20 cellular contexts compared by ENCODE assay signal in the genomic region with DNA sequence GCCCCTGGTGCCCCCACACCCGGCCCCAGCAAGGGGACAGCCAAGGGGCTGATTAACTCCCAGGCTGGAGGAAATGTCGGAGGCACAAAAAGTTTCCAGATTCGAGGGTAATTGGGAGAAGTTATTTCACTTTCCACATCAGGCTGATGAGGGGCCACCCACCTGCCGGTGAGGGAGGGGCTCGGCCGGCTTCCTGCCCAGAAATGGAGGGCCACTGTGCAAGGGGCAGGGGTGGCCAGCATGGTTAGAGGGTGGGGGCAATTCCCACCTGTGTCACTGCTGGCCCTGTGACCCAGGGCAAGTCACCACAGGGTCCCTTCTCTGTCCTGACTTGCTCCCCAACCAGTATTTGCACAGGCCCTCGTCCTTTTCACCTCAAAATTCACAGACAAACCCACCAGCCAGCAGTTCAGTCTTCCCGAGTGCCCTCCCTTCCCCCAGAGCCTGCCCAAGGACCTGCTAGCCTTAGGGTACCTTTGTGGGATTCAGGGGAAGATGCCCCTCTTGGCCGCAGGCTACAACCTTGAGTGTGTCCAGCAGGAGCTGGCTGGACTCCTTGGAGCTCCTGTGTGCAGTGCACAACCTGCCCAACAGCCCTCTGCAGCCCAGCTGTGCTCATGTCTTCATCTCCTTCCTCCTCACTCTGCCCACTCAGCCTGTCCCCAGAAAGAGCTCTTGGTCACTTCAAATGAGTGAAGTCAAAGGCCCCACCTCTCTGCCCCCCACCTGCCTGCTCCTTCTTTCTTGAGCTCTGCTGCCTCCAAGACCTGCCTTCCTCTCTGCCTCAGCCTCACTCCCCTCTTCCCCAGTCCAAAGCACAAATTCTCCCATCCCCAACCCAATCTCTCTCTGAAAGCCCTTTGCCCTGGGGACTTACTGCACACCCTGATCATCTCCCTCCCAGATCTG.
DNase-seq lines count a peak whose midpoint lies in the region; ATAC-seq, FAIRE-seq and TF ChIP-seq lines count a peak whose summit lies in the region.
"Had no signal": no experiment of that assay in that cellular context is flagged by ENCODE, and none has a peak within 500 bp of the region (broad histone marks: within the 10 kb centered on the region; RNA-seq: fewer than 3 reads in every experiment).

No MANE protein-coding gene starts in this region.

- no peak overlapping the region for H3K18ac ChIP-seq in H1 (ENCODE audit: extremely low read depth, low read length)

- no peak for FAIRE-seq in H1 (lab: Jason Lieb, UNC)
- FAIRE-seq: GM12891, GM19239, HepG2 had no signal

- H2BK20ac ChIP-seq in H1 (ENCODE audit: low read length) = no peak overlapping the region

- TF ChIP-seq CTCF in SK-N-SH (IDR thresholded peaks at IDR 0.05) (no peak), GM13977 (IDR thresholded peaks at IDR 0.05; ENCODE audit: extremely low read depth, insufficient read depth, missing control alignments) (no peak), H1 (IDR thresholded peaks at IDR 0.05; ENCODE audit: control extremely low read depth in 1 of 3, insufficient read depth in 1 of 3, low read depth in 1 of 3, low read length in 3 of 3) (no peak), sigmoid colon (IDR thresholded peaks at IDR 0.05) (no peak)

- no peak overlapping the region for H2BK120ac ChIP-seq in H1 (replicated peaks; ENCODE audit: low read depth, low read length)

- TF ChIP-seq EP300 in SK-N-SH (IDR thresholded peaks at IDR 0.05; ENCODE audit: borderline replicate concordance in 1 of 2, low read depth in 1 of 2, low read length in 1 of 2) (no peak), H1 (IDR thresholded peaks at IDR 0.05; ENCODE audit: borderline replicate concordance in 1 of 2, low read depth in 2 of 2, low read length in 2 of 2) (no peak), sigmoid colon (IDR thresholded peaks at IDR 0.05) (no peak)

- H3K56ac ChIP-seq in H1 (replicated peaks; ENCODE audit: insufficient read length, low read depth, low read length) = no peak overlapping the region

- no peak overlapping the region for H2AFZ ChIP-seq in SK-N-SH (ENCODE audit: low read depth)
- no peak overlapping the region for H2AFZ ChIP-seq in H1 (ENCODE audit: low read length)
- H2AFZ ChIP-seq: GM23338 had no signal

- H3K79me2 ChIP-seq in SK-N-SH (ENCODE audit: insufficient read depth) (no peaks in the 10 kb centered on the region), H1 (ENCODE audit: control insufficient read depth in 1 of 2, insufficient read depth in 2 of 2, low read length in 2 of 2) (no peaks in the 10 kb centered on the region)

- H3K9me3 ChIP-seq in SK-N-SH (no peaks in the 10 kb centered on the region), H1 (ENCODE audit: insufficient read depth in 2 of 2, low read depth in 1 of 2, low read length in 1 of 2) (no peaks in the 10 kb centered on the region; a peak in 1 of 4 replicates), sigmoid colon (no peaks in the 10 kb centered on the region)
- H3K9me3 ChIP-seq: MG63 had no signal

- H3K9ac ChIP-seq in SK-N-SH = no peak overlapping the region
- no peak overlapping the region for H3K9ac ChIP-seq in H1 (replicated peaks in 1 of 4; ENCODE audit: extremely low read depth in 1 of 4, low read depth in 3 of 4, low read length in 3 of 4)
- H3K9ac ChIP-seq: BLaER1 treated with 17β-estradiol and CSF1 and Interleukin-3, amounts not matched to agents 10 nM and 100 nM had no signal

- DNase-seq in SK-N-SH (peak; percentile 6), GM13977 (ENCODE audit: low spot score) (peak; percentile 6), H1 (ENCODE audit: low read depth in 1 of 2, low spot score in 2 of 2) (no peak), sigmoid colon (peak; percentile 24), NCI-H446 (lab: John Stamatoyannopoulos, UW) (no peak), mucosa of gallbladder (ENCODE audit: low spot score) (no peak)
- DNase-seq: DMS153, MG63, NCI-H1930, NCI-H2171 had no signal

- no peak overlapping the region for H3K4ac ChIP-seq in H1 (replicated peaks; ENCODE audit: insufficient read length, low read depth, low read length)

- H4K91ac ChIP-seq in H1 (replicated peaks; ENCODE audit: insufficient read length, low read length) = peak overlapping the region; percentile 53

- H3K23me2 ChIP-seq in H1 (ENCODE audit: low read depth, low read length) = peaks cover 2% of the 10 kb centered on the region; the same call in 1 of the 2 replicates

- no peak overlapping the region for H2BK12ac ChIP-seq in H1 (ENCODE audit: low read depth, low read length)

- no peak overlapping the region for H2BK15ac ChIP-seq in H1 (ENCODE audit: low read length)

- no peak overlapping the region for H3K4me2 ChIP-seq in SK-N-SH
- no peak overlapping the region for H3K4me2 ChIP-seq in H1 (ENCODE audit: insufficient read depth in 1 of 2, low read depth in 2 of 2, low read length in 2 of 2)
- H3K4me2 ChIP-seq: BLaER1 treated with 17β-estradiol and CSF1 and Interleukin-3, amounts not matched to agents 10 nM and 100 nM; GM23338 had no signal

- H3K4me3 ChIP-seq in SK-N-SH (ENCODE audit: low read depth in 2 of 2, low read length in 1 of 2) (no peak overlapping the region), H1 (ENCODE audit: extremely low read depth in 1 of 4, insufficient read depth in 2 of 4, low read depth in 3 of 4, low read length in 4 of 4) (no peak overlapping the region), sigmoid colon (no peak overlapping the region)
- H3K4me3 ChIP-seq: BLaER1 treated with 17β-estradiol and CSF1 and Interleukin-3, amounts not matched to agents 10 nM and 100 nM; GM23338; MG63 had no signal

- CTCF ChIA-PET in SK-N-SH (lab: Yijun Ruan, JAX) (interaction anchor here (1.7 kb wide), 1 partner anchor 139 kb away, joined by 4 read pairs; no protein-coding TSS in a partner anchor), H1 (lab: Charles Lee; ENCODE audit: partially characterized antibody) (interaction anchor here (0.7 to 6.9 kb wide), 17 partner anchors 12 to 178 kb away, joined by 3 to 105 read pairs (median 4); no protein-coding TSS in a partner anchor)

- H3K79me1 ChIP-seq in H1 (ENCODE audit: low read depth, low read length) = no peaks in the 10 kb centered on the region

- TF ChIP-seq RAD21 in SK-N-SH (IDR thresholded peaks at IDR 0.05; ENCODE audit: low read length) (no peak), H1 (IDR thresholded peaks at IDR 0.05 in 1 of 2, conservative IDR thresholded peaks at IDR 0.05 in 1 of 2; ENCODE audit: low read depth in 2 of 2, low read length in 2 of 2) (no peak)

- no peak for ATAC-seq in SK-N-SH treated with all-trans-retinoic acid at 6 μM for 48 hours
- no peak for ATAC-seq in HG02852 (IDR thresholded peaks at IDR 0.05; ENCODE audit: unreplicated experiment)
- ATAC-seq: GM23338, HepG2, Panc1, Right ventricle myocardium inferior had no signal

- H3K23ac ChIP-seq in H1 (ENCODE audit: insufficient read length) = no peak overlapping the region

- intact Hi-C loops in sigmoid colon (cut with DNase I) = no loop called here

- H4K8ac ChIP-seq in H1 (ENCODE audit: extremely low read depth, insufficient read depth, low read length) = no peak overlapping the region

- H3K27ac ChIP-seq in SK-N-SH (ENCODE audit: low read depth in 2 of 2, low read length in 1 of 2) (no peak overlapping the region), H1 (ENCODE audit: low read depth, low read length) (no peak overlapping the region), sigmoid colon (no peak overlapping the region)
- H3K27ac ChIP-seq: 22Rv1; BLaER1 treated with 17β-estradiol and CSF1 and Interleukin-3, amounts not matched to agents 10 nM and 100 nM had no signal

- H3K9me2 ChIP-seq in SK-N-SH = no peaks in the 10 kb centered on the region

- H4K5ac ChIP-seq in H1 (ENCODE audit: insufficient read length, low read depth, low read length) = no peak overlapping the region

- H2BK5ac ChIP-seq in H1 (ENCODE audit: low read depth, low read length) = no peak overlapping the region

- H3K4me1 ChIP-seq in SK-N-SH (ENCODE audit: control insufficient read depth in 1 of 2, insufficient read depth in 2 of 2, low read depth in 1 of 2, low read length in 1 of 2) (no peaks in the 10 kb centered on the region; a peak in 1 of 4 replicates), H1 (replicated peaks in 1 of 4; ENCODE audit: control insufficient read depth in 3 of 4, insufficient read depth in 4 of 4, low read length in 3 of 4) (peaks cover 0 to 13% (median 9%) of the 10 kb centered on the region in 4 experiments; a peak in 5 of 7 replicates), sigmoid colon (peaks cover 0 to 16% (median 8%) of the 10 kb centered on the region in 4 donors)
- H3K4me1 ChIP-seq: BLaER1 treated with 17β-estradiol and CSF1 and Interleukin-3, amounts not matched to agents 10 nM and 100 nM had no signal

- no peaks in the 10 kb centered on the region for H3F3A ChIP-seq in SK-N-SH (replicated peaks; ENCODE audit: insufficient read depth)

- H4K20me1 ChIP-seq in SK-N-SH (ENCODE audit: insufficient read depth) (no peaks in the 10 kb centered on the region), H1 (replicated peaks in 1 of 2; ENCODE audit: control insufficient read depth in 1 of 2, insufficient read depth in 2 of 2, low read length in 2 of 2) (no peaks in the 10 kb centered on the region)
- H4K20me1 ChIP-seq: BLaER1 treated with 17β-estradiol and CSF1 and Interleukin-3, amounts not matched to agents 10 nM and 100 nM had no signal

- H3K36me3 ChIP-seq in SK-N-SH (replicated peaks in 1 of 2; ENCODE audit: control insufficient read depth in 1 of 2, insufficient read depth in 2 of 2, low read length in 1 of 2) (no peaks in the 10 kb centered on the region), H1 (ENCODE audit: control insufficient read depth in 2 of 4, insufficient read depth in 4 of 4, low read length in 3 of 4) (no peaks in the 10 kb centered on the region), sigmoid colon (no peaks in the 10 kb centered on the region)
- H3K36me3 ChIP-seq: BLaER1 treated with 17β-estradiol and CSF1 and Interleukin-3, amounts not matched to agents 10 nM and 100 nM; MG63 had no signal

- no peak overlapping the region for H2AK5ac ChIP-seq in H1 (ENCODE audit: low read depth, low read length)

- POLR2A ChIA-PET in SK-N-SH (lab: Yijun Ruan, JAX) = no interaction called here
- POLR2A ChIA-PET in H1 (lab: Charles Lee; ENCODE audit: partially characterized antibody) = interaction anchor here (1.1 kb wide), 1 partner anchor 137 kb away, joined by 3 read pairs; no protein-coding TSS in a partner anchor

- in situ Hi-C loops in GM13977 (cut with MboI; ENCODE audit: low pct_unique_long_range_greater_than_20kb, low sequenced_read_pairs, unreplicated experiment) = no loop called here

- no peak overlapping the region for H3K14ac ChIP-seq in H1 (ENCODE audit: insufficient read length)

- WGBS in SK-N-SH (ENCODE audit: low lambda C conversion rate) = 15% methylated on average over 6 of the region's 9 CpGs
- 85% methylated on average over 9 of the region's 9 CpGs; no CpG with 5 or more reads in 1 of the 2 experiments for WGBS in H1 (ENCODE audit: extremely low coverage in 1 of 2, insufficient coverage in 1 of 2, insufficient read length in 1 of 2, insufficient replicate concordance in 2 of 2, low coverage in 1 of 2, low lambda C conversion rate in 2 of 2, missing lambda C conversion rate in 1 of 2), 2 experiments
- WGBS in sigmoid colon, 2 donors = 80 to 83% methylated on average over 9 of the region's 9 CpGs

- TF ChIP-seq POLR2A in H1 (IDR thresholded peaks at IDR 0.05; ENCODE audit: control extremely low read depth in 1 of 2, low read depth in 2 of 2, low read length in 2 of 2) (no peak), sigmoid colon (IDR thresholded peaks at IDR 0.05) (no peak)

- H3K27me3 ChIP-seq in SK-N-SH (ENCODE audit: insufficient read depth) (no peaks in the 10 kb centered on the region), H1 (replicated peaks in 1 of 4; ENCODE audit: control insufficient read depth in 3 of 4, extremely low read depth in 1 of 4, insufficient read depth in 3 of 4, low read length in 3 of 4) (peaks cover 0 to 9% (median 5%) of the 10 kb centered on the region in 4 experiments; a peak in 3 of 7 replicates), sigmoid colon (peaks cover 0 to 33% (median 11%) of the 10 kb centered on the region in 3 donors)
- H3K27me3 ChIP-seq: BLaER1 treated with 17β-estradiol and CSF1 and Interleukin-3, amounts not matched to agents 10 nM and 100 nM; MG63 had no signal

Comparison
In these comparisons a context has a peak if more than half of its experiments do, and no peak if none do; other contexts are left out.
1. DNase-seq: peak in SK-N-SH (single experiment), GM13977 (single experiment) and sigmoid colon (single experiment); none in H1 (0 of 2), NCI-H446 (0 of 2) and mucosa of gallbladder (single experiment).